In the genomic region with DNA sequence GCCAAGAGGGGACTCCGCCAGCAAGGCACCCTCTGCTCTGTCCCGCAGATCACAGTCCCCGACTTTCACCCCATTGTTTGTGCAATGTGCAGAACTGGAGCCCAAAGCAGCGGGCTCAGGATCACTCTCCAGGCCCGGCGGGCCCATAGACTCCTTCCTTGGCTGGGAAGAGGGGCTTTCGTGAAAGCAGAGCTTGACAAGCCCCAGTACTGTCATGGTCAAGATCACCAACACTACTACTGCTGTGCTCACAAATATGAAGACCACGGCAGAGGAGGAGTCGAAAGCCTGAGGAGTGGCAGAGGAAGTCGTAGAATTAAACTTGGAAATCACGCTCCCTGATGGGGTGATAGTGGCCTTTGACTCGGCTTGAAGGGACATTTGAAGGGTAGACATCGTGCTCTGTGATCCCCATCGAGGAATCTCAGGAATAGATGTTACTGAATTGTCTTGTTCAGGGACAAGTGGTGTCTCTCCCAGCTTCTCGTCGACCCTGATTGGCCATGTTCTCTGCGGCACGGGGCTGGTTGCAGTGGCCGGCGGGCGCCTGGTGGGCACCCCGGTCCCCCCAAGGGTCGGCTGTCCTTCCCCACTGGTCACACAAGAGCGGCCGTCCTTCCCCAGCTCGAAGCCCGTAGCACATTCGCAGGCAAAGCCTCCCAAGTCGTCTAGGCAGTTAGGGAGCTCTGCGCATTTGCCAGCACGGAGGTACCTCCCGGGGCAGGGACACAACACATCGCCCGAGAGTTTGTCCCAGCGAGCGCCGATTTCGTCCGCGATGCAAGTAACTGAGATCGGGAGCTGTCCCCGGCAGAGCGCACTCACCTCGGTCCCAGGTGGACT, we compare ENCODE assay signal across 11 cellular contexts. TPM values are rescaled to one million over a fixed set of nuclear protein-coding genes. Genes with fewer than 3 reads are reported as not detected.
A peak's percentile ranks its signal among the peaks of the same experiment; 100 is the strongest.
DNase-seq lines count a peak whose midpoint lies in the region; ATAC-seq and TF ChIP-seq lines count a peak whose summit lies in the region.
"Had no signal": no experiment of that assay in that cellular context is flagged by ENCODE, and none has a peak within 500 bp of the region (broad histone marks: within the 10 kb centered on the region; RNA-seq: fewer than 3 reads in every experiment).

No MANE protein-coding gene starts in this region.

- intact Hi-C loops in vagina (cut with DNase I): no loop called here

- CTCF ChIA-PET in activated naive CD4-positive, alpha-beta T cell treated with anti-CD3 and anti-CD28 coated beads, Interleukin-2, amount 10 ng/mL, durations not matched to agents 7 days and 5 days (lab: Charles Lee): no interaction called here

- H3K4me1 Mint-ChIP-seq in activated naive CD4-positive, alpha-beta T cell treated with anti-CD3 and anti-CD28 coated beads, Interleukin-2, amount 10 ng/mL, durations not matched to agents 7 days and 5 days: peaks cover 14% of the 10 kb centered on the region

- H3K4me1 ChIP-seq in fibroblast of lung (ENCODE audit: control insufficient read depth, extremely low read depth, insufficient read depth, low read length): peaks cover 3% of the 10 kb centered on the region
- H3K4me1 ChIP-seq in muscle layer of duodenum (ENCODE audit: control insufficient read depth in 1 of 2, insufficient read depth in 2 of 2, low read length in 2 of 2): peaks cover 0 to 10% of the 10 kb centered on the region in 2 donors
- H3K4me1 ChIP-seq in vagina: peaks cover 13% of the 10 kb centered on the region

- peak; percentile 20 for DNase-seq in activated naive CD4-positive, alpha-beta T cell treated with anti-CD3 and anti-CD28 coated beads, Interleukin-2, amount 10 ng/mL, durations not matched to agents 7 days and 5 days
- no peak for DNase-seq in activated naive CD4-positive, alpha-beta T cell (lab: John Stamatoyannopoulos, UW)
- DNase-seq in fibroblast of lung (ENCODE audit: low read depth in 2 of 2) (peak; percentile 36 to 40), vagina (ENCODE audit: extremely low spot score in 2 of 2) (no peak), globus pallidus (ENCODE audit: low spot score) (no peak), HuH-7.5 (ENCODE audit: low spot score) (no peak)
- DNase-seq: C1 segment of cervical spinal cord had no signal

- no peak for ATAC-seq in HG03342 (IDR thresholded peaks at IDR 0.05; ENCODE audit: unreplicated experiment)

- H4K20me1 ChIP-seq in fibroblast of lung (ENCODE audit: control insufficient read depth, extremely low read depth, insufficient read depth, low read length): no peaks in the 10 kb centered on the region

- H3K4me3 ChIP-seq in fibroblast of lung (replicated peaks in 1 of 4; ENCODE audit: control extremely low read depth in 1 of 4, insufficient read depth in 1 of 4, low read depth in 3 of 4, low read length in 4 of 4) (peak overlapping the region; percentile 38 to 55 (median 49)), muscle layer of duodenum (ENCODE audit: low read depth in 1 of 2, low read length in 2 of 2) (peak overlapping the region; percentile 50 to 59), vagina (peak overlapping the region; percentile 39 to 47)

- no peak overlapping the region for H3K27ac Mint-ChIP-seq in activated naive CD4-positive, alpha-beta T cell treated with anti-CD3 and anti-CD28 coated beads, Interleukin-2, amount 10 ng/mL, durations not matched to agents 7 days and 5 days

- H3K79me2 ChIP-seq in fibroblast of lung (ENCODE audit: control insufficient read depth, insufficient read depth, low read length): no peaks in the 10 kb centered on the region

- no peak for TF ChIP-seq POLR2A in vagina (IDR thresholded peaks at IDR 0.05)

- H3K9me3 ChIP-seq in fibroblast of lung (ENCODE audit: control insufficient read depth, insufficient read depth, low read depth, low read length) (no peaks in the 10 kb centered on the region), muscle layer of duodenum (ENCODE audit: control insufficient read depth in 1 of 2, low read length in 2 of 2) (peaks cover 0 to under 1% of the 10 kb centered on the region in 2 donors), vagina (no peaks in the 10 kb centered on the region)

- peaks cover 44% of the 10 kb centered on the region for H3K27me3 Mint-ChIP-seq in activated naive CD4-positive, alpha-beta T cell treated with anti-CD3 and anti-CD28 coated beads, Interleukin-2, amount 10 ng/mL, durations not matched to agents 7 days and 5 days

- peak overlapping the region; percentile 40 for H2AFZ ChIP-seq in fibroblast of lung (ENCODE audit: low read length)

- no peaks in the 10 kb centered on the region for H3K36me3 Mint-ChIP-seq in activated naive CD4-positive, alpha-beta T cell treated with anti-CD3 and anti-CD28 coated beads, Interleukin-2, amount 10 ng/mL, durations not matched to agents 7 days and 5 days

- H3K9me3 Mint-ChIP-seq in activated naive CD4-positive, alpha-beta T cell treated with anti-CD3 and anti-CD28 coated beads, Interleukin-2, amount 10 ng/mL, durations not matched to agents 7 days and 5 days: no peaks in the 10 kb centered on the region

- peak overlapping the region; percentile 64 for H3K4me2 ChIP-seq in fibroblast of lung (ENCODE audit: extremely low read depth, insufficient read depth, low read length)

- H3K36me3 ChIP-seq in fibroblast of lung (ENCODE audit: control insufficient read depth, insufficient read depth, low read length) (no peaks in the 10 kb centered on the region), muscle layer of duodenum (ENCODE audit: control insufficient read depth in 1 of 2, insufficient read depth in 2 of 2, low read length in 2 of 2) (no peaks in the 10 kb centered on the region), vagina (no peaks in the 10 kb centered on the region)

- H3K9ac ChIP-seq in fibroblast of lung (ENCODE audit: insufficient read depth, low read length): no peak overlapping the region

- H3K27me3 ChIP-seq in fibroblast of lung (ENCODE audit: control insufficient read depth, insufficient read depth, low read length) (no peaks in the 10 kb centered on the region), muscle layer of duodenum (ENCODE audit: low read depth, low read length) (peaks cover 11% of the 10 kb centered on the region), vagina (no peaks in the 10 kb centered on the region)

- TF ChIP-seq CTCF in fibroblast of lung (conservative IDR thresholded peaks at IDR 0.05 in 1 of 2, IDR thresholded peaks at IDR 0.05 in 1 of 2; ENCODE audit: low read depth in 1 of 2, low read length in 2 of 2) (no peak), vagina (IDR thresholded peaks at IDR 0.05) (no peak)

- H3K27ac ChIP-seq in fibroblast of lung (ENCODE audit: insufficient read depth, low read length) (peak overlapping the region; percentile 55), muscle layer of duodenum (ENCODE audit: low read length) (peak overlapping the region; percentile 19), vagina (peak overlapping the region; percentile 68)

- H3K4me3 Mint-ChIP-seq in activated naive CD4-positive, alpha-beta T cell treated with anti-CD3 and anti-CD28 coated beads, Interleukin-2, amount 10 ng/mL, durations not matched to agents 7 days and 5 days: no peak overlapping the region

RNA-seq across cellular contexts. Expression of a gene that starts 1.1 kb away (rescaled TPM):
- total RNA-seq in fibroblast of lung: 2.6 and 5.3 TPM in 2 replicates
- polyA plus RNA-seq in fibroblast of lung: 3.9 and 8.3 TPM in 2 replicates
- polyA plus RNA-seq in fibroblast of lung (2012): 4.1 and 8.8 TPM in 2 replicates
- polyA minus RNA-seq in fibroblast of lung (ENCODE audit: low replicate concordance): 1.7 and 6.5 TPM in 2 replicates
- total RNA-seq in vagina: 33.1 TPM
- total RNA-seq: epithelial cell of proximal tubule, NCI-H460 had no signal

RNA-seq across cellular contexts. Expression of a gene that starts 47.1 kb away (rescaled TPM):
- 1.8 and 3.0 TPM in 2 replicates for total RNA-seq in fibroblast of lung
- 7.8 and 10.5 TPM in 2 replicates for polyA plus RNA-seq in fibroblast of lung
- 6.7 and 9.1 TPM in 2 replicates for polyA plus RNA-seq in fibroblast of lung (2012)
- 13.5 and 19.0 TPM in 2 replicates for polyA minus RNA-seq in fibroblast of lung (ENCODE audit: low replicate concordance)
- 1.2 TPM for total RNA-seq in vagina
- total RNA-seq: NCI-H460 had no signal

Comparison
In these comparisons a context has a peak if more than half of its experiments do, and no peak if none do; other contexts are left out.
1. DNase-seq: peak in activated naive CD4-positive, alpha-beta T cell treated with anti-CD3 and anti-CD28 coated beads, Interleukin-2, amount 10 ng/mL, durations not matched to agents 7 days and 5 days (single experiment) and fibroblast of lung (2 of 2); none in activated naive CD4-positive, alpha-beta T cell (0 of 4), vagina (0 of 2), globus pallidus (single experiment) and HuH-7.5 (single experiment).
2. Peak in every context shown above with its lines, with median percentiles within 50 percentile points of each other: H3K27ac ChIP-seq and H3K4me3 ChIP-seq.